ENCODE assay signal across 18 cellular contexts in the genomic region with DNA sequence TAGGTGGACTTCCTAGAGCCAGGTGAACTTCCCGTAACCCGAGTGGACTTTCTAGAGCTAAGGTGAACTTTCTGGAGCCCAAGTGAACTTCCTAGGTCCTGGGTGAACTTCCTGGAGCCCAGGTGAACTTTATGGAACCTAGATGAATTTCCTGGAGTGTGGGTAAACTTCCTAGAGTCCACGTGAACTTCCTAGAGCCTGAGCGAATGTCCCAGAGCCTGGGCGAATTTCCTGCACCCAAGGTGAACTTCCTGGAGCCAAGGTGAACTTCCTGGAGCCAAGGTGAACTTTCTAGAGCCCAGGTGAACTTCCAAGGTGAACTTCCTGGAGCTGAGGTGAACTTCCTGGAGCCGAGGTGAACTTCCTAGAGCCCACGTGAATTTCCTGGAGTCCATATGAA.
"Had no signal": no experiment of that assay in that cellular context is flagged by ENCODE, and none has a peak within 500 bp of the region (broad histone marks: within the 10 kb centered on the region; RNA-seq: fewer than 3 reads in every experiment).

No MANE protein-coding gene starts in this region.

- H3K27me3 Mint-ChIP-seq: stimulated activated naive B cell treated with anti-CD40 and anti-IgM and Interleukin-4, amounts not matched to agents 10 μg/mL and 1 μg/mL and 100 μg/mL, for 72 hours had no signal

- H3K4me1 ChIP-seq: heart right ventricle had no signal

- H3K27me3 ChIP-seq: sigmoid colon, transverse colon, vagina had no signal

- H3K4me1 Mint-ChIP-seq: neural crest cell had no signal

- ATAC-seq: heart right ventricle; left cardiac atrium; mucosa of descending colon; stimulated activated naive B cell treated with anti-CD40 and anti-IgM and Interleukin-4, amounts not matched to agents 10 μg/mL and 1 μg/mL and 100 μg/mL, for 72 hours had no signal

- H3K9me3 ChIP-seq: mucosa of descending colon, sigmoid colon, transverse colon, vagina had no signal

- H3K27ac Mint-ChIP-seq: stimulated activated naive B cell treated with anti-CD40 and anti-IgM and Interleukin-4, amounts not matched to agents 10 μg/mL and 1 μg/mL and 100 μg/mL, for 72 hours had no signal

- H3K4me3 ChIP-seq: heart right ventricle, mucosa of descending colon, sigmoid colon, smooth muscle cell, transverse colon, vagina had no signal

- H3K36me3 ChIP-seq: heart right ventricle, sigmoid colon, transverse colon, vagina, WERI-Rb-1 had no signal

- DNase-seq: activated CD4-positive, alpha-beta T cell treated with anti-CD3 and anti-CD28 coated beads, Interleukin-2, amount 50 U/mL, for 1 hour; activated CD4-positive, CD25-positive, alpha-beta regulatory T cell treated with anti-CD3 and anti-CD28 coated beads, Interleukin-2, amount 50 U/mL, for 72 hours; activated gamma-delta T cell; amygdala; cortex of kidney; foreskin fibroblast; heart right ventricle; islet precursor cell; left cardiac atrium; mesenchymal stem cell; mucosa of descending colon; sigmoid colon; stimulated activated naive B cell treated with anti-CD40 and anti-IgM and Interleukin-4, amounts not matched to agents 10 μg/mL and 1 μg/mL and 100 μg/mL, for 72 hours; transverse colon; WERI-Rb-1 had no signal

- H3K27ac ChIP-seq: heart right ventricle, sigmoid colon, transverse colon, vagina, WERI-Rb-1 had no signal

- H3K4me3 Mint-ChIP-seq: neural crest cell; stimulated activated naive B cell treated with anti-CD40 and anti-IgM and Interleukin-4, amounts not matched to agents 10 μg/mL and 1 μg/mL and 100 μg/mL, for 72 hours had no signal
